In the genomic region with DNA sequence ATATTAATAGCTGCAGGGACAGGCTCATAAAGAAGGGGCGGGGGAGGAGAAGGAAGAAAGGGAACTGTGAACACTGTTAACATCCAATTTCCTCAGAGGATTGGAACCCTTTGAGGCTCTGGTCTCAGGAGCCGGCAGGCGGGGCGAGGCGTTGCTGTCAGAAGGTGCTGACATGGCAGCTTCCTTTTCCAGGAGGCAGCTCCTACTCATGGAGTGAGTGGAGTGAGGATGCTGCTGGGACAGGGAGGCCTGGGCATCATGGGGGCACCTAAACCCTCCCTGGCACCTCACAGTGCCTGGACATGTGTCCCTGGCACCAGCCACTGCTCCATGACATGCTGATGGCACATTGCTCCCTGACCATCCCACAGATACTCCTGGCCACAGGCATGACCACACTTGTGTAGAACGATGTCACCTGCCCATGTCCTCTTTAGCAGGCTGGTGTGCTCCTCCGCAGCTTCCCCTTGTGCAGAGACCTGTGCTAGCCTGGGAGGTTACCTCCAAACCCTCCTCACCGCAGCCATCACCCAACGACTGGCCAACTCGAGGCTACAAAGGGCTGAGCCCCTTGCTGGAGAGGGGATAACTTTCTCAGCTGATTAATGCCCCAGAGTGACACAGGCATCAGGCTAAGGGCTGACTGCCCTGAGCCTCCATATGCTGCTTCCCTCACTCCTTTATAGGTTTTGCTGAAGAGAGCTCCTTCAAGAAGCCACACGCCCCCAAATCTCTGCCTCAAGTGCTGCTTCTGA, we compare ENCODE assay signal across 1 cellular context.
TF ChIP-seq lines count a peak whose summit lies in the region.

No MANE protein-coding gene starts in this region.

TF ChIP-seq in H1, 55 proteins besides CTCF, POLR2A, EP300 and RAD21:
- TF ChIP-seq BCL11A (IDR thresholded peaks at IDR 0.05; ENCODE audit: low read depth in 2 of 2, low read length in 2 of 2) (no peak), SUZ12 (IDR thresholded peaks at IDR 0.05; ENCODE audit: low read length) (no peak), JUND (IDR thresholded peaks at IDR 0.05; ENCODE audit: low read length) (no peak), MAFK (IDR thresholded peaks at IDR 0.05; ENCODE audit: low read depth, low read length) (no peak), POU5F1 (IDR thresholded peaks at IDR 0.05; ENCODE audit: low read depth, low read length) (no peak), CHD1 (IDR thresholded peaks at IDR 0.05; ENCODE audit: low read depth, low read length) (no peak), CHD2 (IDR thresholded peaks at IDR 0.05; ENCODE audit: low read length) (no peak), KDM5A (IDR thresholded peaks at IDR 0.05; ENCODE audit: low read length) (no peak), TAF7 (optimal IDR thresholded peaks at IDR 0.05; ENCODE audit: borderline replicate concordance, low read depth, low read length) (no peak), RNF2 (IDR thresholded peaks at IDR 0.05; ENCODE audit: borderline replicate concordance, low read depth, low read length, missing control alignments, poor library complexity, severe bottlenecking) (no peak), CBX8 (IDR thresholded peaks at IDR 0.05; ENCODE audit: borderline replicate concordance, low read depth, low read length) (no peak), HDAC6 (IDR thresholded peaks at IDR 0.05; ENCODE audit: low read depth, low read length) (no peak), PHF8 (conservative IDR thresholded peaks at IDR 0.05; ENCODE audit: low read depth, low read length) (no peak), RBBP5 (IDR thresholded peaks at IDR 0.05; ENCODE audit: borderline replicate concordance, low read depth, low read length) (no peak), SP4 (IDR thresholded peaks at IDR 0.05; ENCODE audit: low read length) (no peak), BRCA1 (IDR thresholded peaks at IDR 0.05; ENCODE audit: low read depth, low read length) (no peak), BACH1 (IDR thresholded peaks at IDR 0.05; ENCODE audit: low read length) (no peak)
